ENCODE assay signal across 8 cellular contexts in genomic region chr17:77375108-77375507, GRCh38.
DNase-seq lines count a peak whose midpoint lies in the region; ATAC-seq and TF ChIP-seq lines count a peak whose summit lies in the region.

No MANE protein-coding gene starts in this region.

- peaks cover 0 to 2% (median 0%) of the 10 kb centered on the region in 7 donors for H3K9me3 Mint-ChIP-seq in CD14-positive monocyte

- peak overlapping the region in 5 of 7 donors; percentile 23 to 71 (median 50) for H3K27ac Mint-ChIP-seq in CD14-positive monocyte

- H3K4me1 Mint-ChIP-seq in CD14-positive monocyte: peaks cover 58% of the 10 kb centered on the region

- no peaks in the 10 kb centered on the region for H3K27me3 ChIP-seq in Peyer's patch
- no peaks in the 10 kb centered on the region for H3K27me3 ChIP-seq in esophagus (ENCODE audit: control insufficient read depth in 1 of 2, insufficient read depth in 2 of 2, low read length in 2 of 2)
- no peaks in the 10 kb centered on the region for H3K27me3 ChIP-seq in neutrophil

- no peaks in the 10 kb centered on the region for H3K36me3 ChIP-seq in Peyer's patch
- H3K36me3 ChIP-seq in esophagus (ENCODE audit: control insufficient read depth in 2 of 2, insufficient read depth in 2 of 2, low read length in 1 of 2): peaks cover 0 to 2% of the 10 kb centered on the region in 2 donors
- H3K36me3 ChIP-seq in neutrophil: no peaks in the 10 kb centered on the region

- peak overlapping the region; percentile 70 to 90 (median 70) for H3K4me3 ChIP-seq in Peyer's patch
- peak overlapping the region; percentile 60 to 70 for H3K4me3 ChIP-seq in esophagus (ENCODE audit: low read depth in 1 of 2, low read length in 2 of 2)
- peak overlapping the region; percentile 86 to 90 for H3K4me3 ChIP-seq in neutrophil (ENCODE audit: low read depth in 1 of 2, low read length in 1 of 2)

- H3K9me3 ChIP-seq in Peyer's patch (no peaks in the 10 kb centered on the region), esophagus (ENCODE audit: control insufficient read depth in 2 of 2, insufficient read depth in 1 of 2, low read depth in 1 of 2, low read length in 1 of 2) (no peaks in the 10 kb centered on the region), neutrophil (no peaks in the 10 kb centered on the region)

- H3K27me3 Mint-ChIP-seq in CD14-positive monocyte (ENCODE audit: low read depth in 3 of 3): peaks cover 4 to 9% (median 8%) of the 10 kb centered on the region in 3 donors

- intact Hi-C loops in CD14-positive monocyte (cut with micrococcal nuclease): no loop called here

- peak overlapping the region; percentile 87 to 93 (median 90) for H3K27ac ChIP-seq in Peyer's patch
- H3K27ac ChIP-seq in esophagus (ENCODE audit: low read depth in 2 of 2, low read length in 1 of 2): peak overlapping the region; percentile 92 to 95
- no peak overlapping the region for H3K27ac ChIP-seq in neutrophil

- peak overlapping the region; percentile 97 for H3K4me3 Mint-ChIP-seq in CD14-positive monocyte

- TF ChIP-seq CTCF in CD14-positive monocyte (IDR thresholded peaks at IDR 0.05) (no peak), Peyer's patch (IDR thresholded peaks at IDR 0.05) (no peak), neutrophil (IDR thresholded peaks at IDR 0.05) (no peak)

- peaks cover 5 to 84% (median 30%) of the 10 kb centered on the region in 4 donors for H3K4me1 ChIP-seq in Peyer's patch
- H3K4me1 ChIP-seq in esophagus (ENCODE audit: control insufficient read depth in 2 of 2, insufficient read depth in 2 of 2, low read length in 1 of 2): peaks cover 11 to 35% of the 10 kb centered on the region in 2 donors
- peaks cover 44 to 45% of the 10 kb centered on the region in 2 experiments for H3K4me1 ChIP-seq in neutrophil (ENCODE audit: control insufficient read depth in 1 of 2, insufficient read depth in 1 of 2, low read depth in 1 of 2, low read length in 1 of 2)

- WGBS in esophagus, 2 donors: 40 to 51% methylated on average over 13 of the region's 13 CpGs

- no peak for TF ChIP-seq POLR2A in Peyer's patch (IDR thresholded peaks at IDR 0.05)

- no peak for DNase-seq in CD14-positive monocyte (ENCODE audit: low spot score)
- no peak for DNase-seq in Peyer's patch
- DNase-seq in COLO829 (ENCODE audit: low spot score): no peak
- DNase-seq in effector CD4-positive, alpha-beta T cell: no peak
- DNase-seq in NCI-H2081 treated with DMSO at 0.1 percent for 48 hours (lab: John Stamatoyannopoulos, UW): no peak

- no peak for ATAC-seq in GM19467 (IDR thresholded peaks at IDR 0.05; ENCODE audit: unreplicated experiment)

- H3K36me3 Mint-ChIP-seq in CD14-positive monocyte: peaks cover 21 to 22% of the 10 kb centered on the region in 2 donors
